1 cellular context compared by ENCODE assay signal in genomic region chr16:70685061-70685937, GRCh38.
TF ChIP-seq lines count a peak whose summit lies in the region.

No MANE protein-coding gene starts in this region.

TF ChIP-seq in HepG2, 621 proteins besides CTCF, POLR2A, EP300 and RAD21 (continued from another document and continues in another):
- TF ChIP-seq ZNF512 (CRISPR knock-in tag; IDR thresholded peaks at IDR 0.05) (no peak), ZNF572 (CRISPR knock-in tag; IDR thresholded peaks at IDR 0.05) (no peak), NCOA5 (CRISPR knock-in tag; IDR thresholded peaks at IDR 0.05) (no peak), ZNF674 (CRISPR knock-in tag; IDR thresholded peaks at IDR 0.05; ENCODE audit: low read depth) (no peak), PHF20 (CRISPR knock-in tag; IDR thresholded peaks at IDR 0.05) (no peak; the same call in 1 of the 2 replicates), IRF2 (CRISPR knock-in tag; IDR thresholded peaks at IDR 0.05) (no peak), DDIT3 (CRISPR knock-in tag; IDR thresholded peaks at IDR 0.05) (no peak), ZNF484 (CRISPR knock-in tag; IDR thresholded peaks at IDR 0.05; ENCODE audit: borderline replicate concordance, low read depth) (no peak), ZMAT3 (CRISPR knock-in tag; conservative IDR thresholded peaks at IDR 0.05) (peak; percentile 48; the same call in 1 of the 2 replicates), LCORL (IDR thresholded peaks at IDR 0.05) (no peak), LCORL (CRISPR knock-in tag; IDR thresholded peaks at IDR 0.05) (peak; percentile 6; the same call in 1 of the 2 replicates), ZNF232 (CRISPR knock-in tag; IDR thresholded peaks at IDR 0.05; ENCODE audit: borderline replicate concordance) (no peak), IKZF5 (CRISPR knock-in tag; IDR thresholded peaks at IDR 0.05) (peak; percentile 31; the same call in 1 of the 2 replicates), FOXA1 (IDR thresholded peaks at IDR 0.05) (no peak), FOXA1 (CRISPR knock-in tag; IDR thresholded peaks at IDR 0.05) (no peak), MIER2 (CRISPR knock-in tag; IDR thresholded peaks at IDR 0.05) (no peak), U2AF1 (optimal IDR thresholded peaks at IDR 0.05; ENCODE audit: low read depth, low read length) (no peak), SMARCC2 (IDR thresholded peaks at IDR 0.05) (no peak), SNAI1 (CRISPR knock-in tag; IDR thresholded peaks at IDR 0.05; ENCODE audit: borderline replicate concordance) (no peak), ZNF34 (CRISPR knock-in tag; IDR thresholded peaks at IDR 0.05; ENCODE audit: borderline replicate concordance) (no peak), GTF3A (CRISPR knock-in tag; conservative IDR thresholded peaks at IDR 0.05) (no peak), ZFY (CRISPR knock-in tag; IDR thresholded peaks at IDR 0.05) (peak; percentile 45), MAZ (IDR thresholded peaks at IDR 0.05; ENCODE audit: borderline replicate concordance, low read depth, low read length) (no peak), MAZ (CRISPR knock-in tag; IDR thresholded peaks at IDR 0.05; ENCODE audit: low read depth) (no peak; the same call in 1 of the 2 replicates), SOX6 (IDR thresholded peaks at IDR 0.05) (no peak), SOX6 (CRISPR knock-in tag; IDR thresholded peaks at IDR 0.05) (no peak; the same call in 1 of the 2 replicates), PTBP1 (IDR thresholded peaks at IDR 0.05; ENCODE audit: low read depth, low read length, poor library complexity, severe bottlenecking) (no peak), CBX2 (IDR thresholded peaks at IDR 0.05; ENCODE audit: low read depth, low read length) (no peak), CBX2 (CRISPR knock-in tag; IDR thresholded peaks at IDR 0.05; ENCODE audit: low read depth) (no peak), PRPF4 (IDR thresholded peaks at IDR 0.05; ENCODE audit: low read depth, low read length, poor library complexity, severe bottlenecking) (no peak), FOXK2 (IDR thresholded peaks at IDR 0.05) (no peak), SP4 (CRISPR knock-in tag; IDR thresholded peaks at IDR 0.05) (no peak), CEBPG (CRISPR knock-in tag; IDR thresholded peaks at IDR 0.05) (no peak)
- TF ChIP-seq, protein P1, sequence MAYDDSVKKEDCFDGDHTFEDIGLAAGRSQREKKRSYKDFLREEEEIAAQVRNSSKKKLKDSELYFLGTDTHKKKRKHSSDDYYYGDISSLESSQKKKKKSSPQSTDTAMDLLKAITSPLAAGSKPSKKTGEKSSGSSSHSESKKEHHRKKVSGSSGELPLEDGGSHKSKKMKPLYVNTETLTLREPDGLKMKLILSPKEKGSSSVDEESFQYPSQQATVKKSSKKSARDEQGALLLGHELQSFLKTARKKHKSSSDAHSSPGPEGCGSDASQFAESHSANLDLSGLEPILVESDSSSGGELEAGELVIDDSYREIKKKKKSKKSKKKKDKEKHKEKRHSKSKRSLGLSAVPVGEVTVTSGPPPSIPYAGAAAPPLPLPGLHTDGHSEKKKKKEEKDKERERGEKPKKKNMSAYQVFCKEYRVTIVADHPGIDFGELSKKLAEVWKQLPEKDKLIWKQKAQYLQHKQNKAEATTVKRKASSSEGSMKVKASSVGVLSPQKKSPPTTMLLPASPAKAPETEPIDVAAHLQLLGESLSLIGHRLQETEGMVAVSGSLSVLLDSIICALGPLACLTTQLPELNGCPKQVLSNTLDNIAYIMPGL (CRISPR knock-in tag; IDR thresholded peaks at IDR 0.05; ENCODE audit: borderline replicate concordance in 1 of 2, low read depth in 1 of 2), result peak in 1 of 2 experiments; percentile 54; a peak in 1 of 4 replicates
- TF ChIP-seq, protein P2, sequence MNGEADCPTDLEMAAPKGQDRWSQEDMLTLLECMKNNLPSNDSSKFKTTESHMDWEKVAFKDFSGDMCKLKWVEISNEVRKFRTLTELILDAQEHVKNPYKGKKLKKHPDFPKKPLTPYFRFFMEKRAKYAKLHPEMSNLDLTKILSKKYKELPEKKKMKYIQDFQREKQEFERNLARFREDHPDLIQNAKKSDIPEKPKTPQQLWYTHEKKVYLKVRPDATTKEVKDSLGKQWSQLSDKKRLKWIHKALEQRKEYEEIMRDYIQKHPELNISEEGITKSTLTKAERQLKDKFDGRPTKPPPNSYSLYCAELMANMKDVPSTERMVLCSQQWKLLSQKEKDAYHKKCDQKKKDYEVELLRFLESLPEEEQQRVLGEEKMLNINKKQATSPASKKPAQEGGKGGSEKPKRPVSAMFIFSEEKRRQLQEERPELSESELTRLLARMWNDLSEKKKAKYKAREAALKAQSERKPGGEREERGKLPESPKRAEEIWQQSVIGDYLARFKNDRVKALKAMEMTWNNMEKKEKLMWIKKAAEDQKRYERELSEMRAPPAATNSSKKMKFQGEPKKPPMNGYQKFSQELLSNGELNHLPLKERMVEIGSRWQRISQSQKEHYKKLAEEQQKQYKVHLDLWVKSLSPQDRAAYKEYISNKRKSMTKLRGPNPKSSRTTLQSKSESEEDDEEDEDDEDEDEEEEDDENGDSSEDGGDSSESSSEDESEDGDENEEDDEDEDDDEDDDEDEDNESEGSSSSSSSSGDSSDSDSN (CRISPR knock-in tag; IDR thresholded peaks at IDR 0.05), result peak; percentile 64
- TF ChIP-seq, protein P3, sequence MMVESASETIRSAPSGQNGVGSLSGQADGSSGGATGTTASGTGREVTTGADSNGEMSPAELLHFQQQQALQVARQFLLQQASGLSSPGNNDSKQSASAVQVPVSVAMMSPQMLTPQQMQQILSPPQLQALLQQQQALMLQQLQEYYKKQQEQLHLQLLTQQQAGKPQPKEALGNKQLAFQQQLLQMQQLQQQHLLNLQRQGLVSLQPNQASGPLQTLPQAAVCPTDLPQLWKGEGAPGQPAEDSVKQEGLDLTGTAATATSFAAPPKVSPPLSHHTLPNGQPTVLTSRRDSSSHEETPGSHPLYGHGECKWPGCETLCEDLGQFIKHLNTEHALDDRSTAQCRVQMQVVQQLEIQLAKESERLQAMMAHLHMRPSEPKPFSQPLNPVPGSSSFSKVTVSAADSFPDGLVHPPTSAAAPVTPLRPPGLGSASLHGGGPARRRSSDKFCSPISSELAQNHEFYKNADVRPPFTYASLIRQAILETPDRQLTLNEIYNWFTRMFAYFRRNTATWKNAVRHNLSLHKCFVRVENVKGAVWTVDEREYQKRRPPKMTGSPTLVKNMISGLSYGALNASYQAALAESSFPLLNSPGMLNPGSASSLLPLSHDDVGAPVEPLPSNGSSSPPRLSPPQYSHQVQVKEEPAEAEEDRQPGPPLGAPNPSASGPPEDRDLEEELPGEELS (CRISPR knock-in tag; IDR thresholded peaks at IDR 0.05), result 0 out of 2 replicates have a peak, but pooled peaks have one; percentile 19
- TF ChIP-seq, protein P4, sequence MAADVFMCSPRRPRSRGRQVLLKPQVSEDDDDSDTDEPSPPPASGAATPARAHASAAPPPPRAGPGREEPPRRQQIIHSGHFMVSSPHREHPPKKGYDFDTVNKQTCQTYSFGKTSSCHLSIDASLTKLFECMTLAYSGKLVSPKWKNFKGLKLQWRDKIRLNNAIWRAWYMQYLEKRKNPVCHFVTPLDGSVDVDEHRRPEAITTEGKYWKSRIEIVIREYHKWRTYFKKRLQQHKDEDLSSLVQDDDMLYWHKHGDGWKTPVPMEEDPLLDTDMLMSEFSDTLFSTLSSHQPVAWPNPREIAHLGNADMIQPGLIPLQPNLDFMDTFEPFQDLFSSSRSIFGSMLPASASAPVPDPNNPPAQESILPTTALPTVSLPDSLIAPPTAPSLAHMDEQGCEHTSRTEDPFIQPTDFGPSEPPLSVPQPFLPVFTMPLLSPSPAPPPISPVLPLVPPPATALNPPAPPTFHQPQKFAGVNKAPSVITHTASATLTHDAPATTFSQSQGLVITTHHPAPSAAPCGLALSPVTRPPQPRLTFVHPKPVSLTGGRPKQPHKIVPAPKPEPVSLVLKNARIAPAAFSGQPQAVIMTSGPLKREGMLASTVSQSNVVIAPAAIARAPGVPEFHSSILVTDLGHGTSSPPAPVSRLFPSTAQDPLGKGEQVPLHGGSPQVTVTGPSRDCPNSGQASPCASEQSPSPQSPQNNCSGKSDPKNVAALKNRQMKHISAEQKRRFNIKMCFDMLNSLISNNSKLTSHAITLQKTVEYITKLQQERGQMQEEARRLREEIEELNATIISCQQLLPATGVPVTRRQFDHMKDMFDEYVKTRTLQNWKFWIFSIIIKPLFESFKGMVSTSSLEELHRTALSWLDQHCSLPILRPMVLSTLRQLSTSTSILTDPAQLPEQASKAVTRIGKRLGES (CRISPR knock-in tag; IDR thresholded peaks at IDR 0.05; ENCODE audit: borderline replicate concordance), result no peak
- TF ChIP-seq, protein P5, sequence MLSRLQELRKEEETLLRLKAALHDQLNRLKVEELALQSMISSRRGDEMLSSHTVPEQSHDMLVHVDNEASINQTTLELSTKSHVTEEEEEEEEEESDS (CRISPR knock-in tag; IDR thresholded peaks at IDR 0.05; ENCODE audit: borderline replicate concordance), result no peak
- TF ChIP-seq, protein P6, sequence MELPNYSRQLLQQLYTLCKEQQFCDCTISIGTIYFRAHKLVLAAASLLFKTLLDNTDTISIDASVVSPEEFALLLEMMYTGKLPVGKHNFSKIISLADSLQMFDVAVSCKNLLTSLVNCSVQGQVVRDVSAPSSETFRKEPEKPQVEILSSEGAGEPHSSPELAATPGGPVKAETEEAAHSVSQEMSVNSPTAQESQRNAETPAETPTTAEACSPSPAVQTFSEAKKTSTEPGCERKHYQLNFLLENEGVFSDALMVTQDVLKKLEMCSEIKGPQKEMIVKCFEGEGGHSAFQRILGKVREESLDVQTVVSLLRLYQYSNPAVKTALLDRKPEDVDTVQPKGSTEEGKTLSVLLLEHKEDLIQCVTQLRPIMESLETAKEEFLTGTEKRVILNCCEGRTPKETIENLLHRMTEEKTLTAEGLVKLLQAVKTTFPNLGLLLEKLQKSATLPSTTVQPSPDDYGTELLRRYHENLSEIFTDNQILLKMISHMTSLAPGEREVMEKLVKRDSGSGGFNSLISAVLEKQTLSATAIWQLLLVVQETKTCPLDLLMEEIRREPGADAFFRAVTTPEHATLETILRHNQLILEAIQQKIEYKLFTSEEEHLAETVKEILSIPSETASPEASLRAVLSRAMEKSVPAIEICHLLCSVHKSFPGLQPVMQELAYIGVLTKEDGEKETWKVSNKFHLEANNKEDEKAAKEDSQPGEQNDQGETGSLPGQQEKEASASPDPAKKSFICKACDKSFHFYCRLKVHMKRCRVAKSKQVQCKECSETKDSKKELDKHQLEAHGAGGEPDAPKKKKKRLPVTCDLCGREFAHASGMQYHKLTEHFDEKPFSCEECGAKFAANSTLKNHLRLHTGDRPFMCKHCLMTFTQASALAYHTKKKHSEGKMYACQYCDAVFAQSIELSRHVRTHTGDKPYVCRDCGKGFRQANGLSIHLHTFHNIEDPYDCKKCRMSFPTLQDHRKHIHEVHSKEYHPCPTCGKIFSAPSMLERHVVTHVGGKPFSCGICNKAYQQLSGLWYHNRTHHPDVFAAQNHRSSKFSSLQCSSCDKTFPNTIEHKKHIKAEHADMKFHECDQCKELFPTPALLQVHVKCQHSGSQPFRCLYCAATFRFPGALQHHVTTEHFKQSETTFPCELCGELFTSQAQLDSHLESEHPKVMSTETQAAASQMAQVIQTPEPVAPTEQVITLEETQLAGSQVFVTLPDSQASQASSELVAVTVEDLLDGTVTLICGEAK (IDR thresholded peaks at IDR 0.05), result no peak
- TF ChIP-seq, protein P6 (CRISPR knock-in tag; IDR thresholded peaks at IDR 0.05), result 0 out of 2 replicates have a peak, but pooled peaks have one; percentile 49
